Comparison of ENCODE assay signal across 8 cellular contexts in genomic region chr3:9400626-9401025, GRCh38. TPM values are rescaled to one million over a fixed set of nuclear protein-coding genes. Genes with fewer than 3 reads are reported as not detected.
A peak's percentile ranks its signal among the peaks of the same experiment; 100 is the strongest.
DNase-seq lines count a peak whose midpoint lies in the region; ATAC-seq and TF ChIP-seq lines count a peak whose summit lies in the region.

No MANE protein-coding gene starts in this region.

- H3K27me3 ChIP-seq in fibroblast of lung (ENCODE audit: control insufficient read depth, insufficient read depth, low read length), result no peaks in the 10 kb centered on the region

- H3K4me2 ChIP-seq in fibroblast of lung (ENCODE audit: extremely low read depth, insufficient read depth, low read length), result peak overlapping the region; percentile 90

- peaks cover 23% of the 10 kb centered on the region for H3K36me3 Mint-ChIP-seq in activated CD4-positive, alpha-beta T cell treated with anti-CD3 and anti-CD28 coated beads, Interleukin-2, amount 10 ng/mL, durations not matched to agents 24 days and 14 days (ENCODE audit: low read depth)

- no peaks in the 10 kb centered on the region for H3K36me3 ChIP-seq in fibroblast of lung (ENCODE audit: control insufficient read depth, insufficient read depth, low read length)

- peaks cover 11% of the 10 kb centered on the region for H3K4me1 ChIP-seq in fibroblast of lung (ENCODE audit: control insufficient read depth, extremely low read depth, insufficient read depth, low read length)

- intact Hi-C loops in activated CD4-positive, alpha-beta T cell treated with anti-CD3 and anti-CD28 coated beads, Interleukin-2, amount 10 ng/mL, durations not matched to agents 24 days and 14 days (cut with micrococcal nuclease), result no loop called here

- peaks cover 51% of the 10 kb centered on the region for H3K4me1 Mint-ChIP-seq in activated CD4-positive, alpha-beta T cell treated with anti-CD3 and anti-CD28 coated beads, Interleukin-2, amount 10 ng/mL, durations not matched to agents 24 days and 14 days
- H3K4me1 Mint-ChIP-seq in stimulated activated naive CD8-positive, alpha-beta T cell treated with anti-CD3 and anti-CD28 coated beads, Interleukin-15, amount 100 ng/mL, for 72 hours, result peaks cover 51% of the 10 kb centered on the region

- peaks cover 16% of the 10 kb centered on the region for H4K20me1 ChIP-seq in fibroblast of lung (ENCODE audit: control insufficient read depth, extremely low read depth, insufficient read depth, low read length)

- in situ Hi-C loops in KBM-7 (cut with MboI; ENCODE audit: low pct_unique_long_range_greater_than_20kb, low sequenced_read_pairs), result no loop called here

- H3K27ac ChIP-seq in fibroblast of lung (ENCODE audit: insufficient read depth, low read length), result peak overlapping the region; percentile 43

- no peak for TF ChIP-seq CTCF in fibroblast of lung (conservative IDR thresholded peaks at IDR 0.05 in 1 of 2, IDR thresholded peaks at IDR 0.05 in 1 of 2; ENCODE audit: low read depth in 1 of 2, low read length in 2 of 2)

- no peak overlapping the region for H2AFZ ChIP-seq in fibroblast of lung (ENCODE audit: low read length)

- H3K4me3 ChIP-seq in fibroblast of lung (replicated peaks in 1 of 4; ENCODE audit: control extremely low read depth in 1 of 4, insufficient read depth in 1 of 4, low read depth in 3 of 4, low read length in 4 of 4), result peak overlapping the region; percentile 11 to 99 (median 97)

- peaks cover 85% of the 10 kb centered on the region for H3K79me2 ChIP-seq in fibroblast of lung (ENCODE audit: control insufficient read depth, insufficient read depth, low read length)

- H3K9me3 ChIP-seq in fibroblast of lung (ENCODE audit: control insufficient read depth, insufficient read depth, low read depth, low read length), result no peaks in the 10 kb centered on the region

- no peak for ATAC-seq in stimulated activated naive CD8-positive, alpha-beta T cell treated with anti-CD3 and anti-CD28 coated beads, Interleukin-15, amount 100 ng/mL, for 72 hours
- no peak for ATAC-seq in HG03095 (IDR thresholded peaks at IDR 0.05; ENCODE audit: unreplicated experiment)

- peak overlapping the region; percentile 21 for H3K9ac ChIP-seq in fibroblast of lung (ENCODE audit: insufficient read depth, low read length)

- DNase-seq in activated CD4-positive, alpha-beta T cell treated with anti-CD3 and anti-CD28 coated beads, Interleukin-2, amount 10 ng/mL, durations not matched to agents 24 days and 14 days, result no peak
- no peak for DNase-seq in activated CD4-positive, alpha-beta T cell treated with anti-CD3 and anti-CD28 coated beads for 4 hours
- DNase-seq in RPMI8226, result peak; percentile 22
- DNase-seq in fibroblast of lung (ENCODE audit: low read depth in 2 of 2), result no peak
- DNase-seq in stimulated activated naive CD8-positive, alpha-beta T cell treated with anti-CD3 and anti-CD28 coated beads, Interleukin-15, amount 100 ng/mL, for 72 hours, result no peak
- DNase-seq in stimulated activated CD8-positive, alpha-beta memory T cell treated with anti-CD3 and anti-CD28 coated beads, Interleukin-4, amount 100 ng/mL, for 48 hours, result no peak
- DNase-seq in KBM-7, result no peak

- no peaks in the 10 kb centered on the region for H3K9me3 Mint-ChIP-seq in activated CD4-positive, alpha-beta T cell treated with anti-CD3 and anti-CD28 coated beads, Interleukin-2, amount 10 ng/mL, durations not matched to agents 24 days and 14 days
- no peaks in the 10 kb centered on the region for H3K9me3 Mint-ChIP-seq in stimulated activated naive CD8-positive, alpha-beta T cell treated with anti-CD3 and anti-CD28 coated beads, Interleukin-15, amount 100 ng/mL, for 72 hours

- H3K27ac Mint-ChIP-seq in activated CD4-positive, alpha-beta T cell treated with anti-CD3 and anti-CD28 coated beads, Interleukin-2, amount 10 ng/mL, durations not matched to agents 24 days and 14 days, result no peak overlapping the region
- no peak overlapping the region for H3K27ac Mint-ChIP-seq in stimulated activated naive CD8-positive, alpha-beta T cell treated with anti-CD3 and anti-CD28 coated beads, Interleukin-15, amount 100 ng/mL, for 72 hours

- H3K27me3 Mint-ChIP-seq in activated CD4-positive, alpha-beta T cell treated with anti-CD3 and anti-CD28 coated beads, Interleukin-2, amount 10 ng/mL, durations not matched to agents 24 days and 14 days, result no peaks in the 10 kb centered on the region
- H3K27me3 Mint-ChIP-seq in stimulated activated naive CD8-positive, alpha-beta T cell treated with anti-CD3 and anti-CD28 coated beads, Interleukin-15, amount 100 ng/mL, for 72 hours, result no peaks in the 10 kb centered on the region

- H3K4me3 Mint-ChIP-seq in activated CD4-positive, alpha-beta T cell treated with anti-CD3 and anti-CD28 coated beads, Interleukin-2, amount 10 ng/mL, durations not matched to agents 24 days and 14 days, result peak overlapping the region; percentile 100
- peak overlapping the region; percentile 62 to 92 for H3K4me3 Mint-ChIP-seq in stimulated activated naive CD8-positive, alpha-beta T cell treated with anti-CD3 and anti-CD28 coated beads, Interleukin-15, amount 100 ng/mL, for 72 hours

RNA-seq across cellular contexts. Expression of gene SETD5, which starts 3.2 kb away (rescaled TPM):
- total RNA-seq in activated CD4-positive, alpha-beta T cell treated with anti-CD3 and anti-CD28 coated beads, Interleukin-2, amount 10 ng/mL, durations not matched to agents 24 days and 14 days, result 152 and 164 TPM in 2 replicates
- total RNA-seq in fibroblast of lung, result 29.8 and 53.7 TPM in 2 replicates
- 39.5 and 62.5 TPM in 2 replicates for polyA plus RNA-seq in fibroblast of lung
- 26.6 and 49.8 TPM in 2 replicates for polyA plus RNA-seq in fibroblast of lung (2012)
- 75.8 and 88.6 TPM in 2 replicates for polyA minus RNA-seq in fibroblast of lung (ENCODE audit: low replicate concordance)

RNA-seq across cellular contexts. Expression of gene THUMPD3, which starts 37.8 kb away (rescaled TPM):
- total RNA-seq in activated CD4-positive, alpha-beta T cell treated with anti-CD3 and anti-CD28 coated beads, Interleukin-2, amount 10 ng/mL, durations not matched to agents 24 days and 14 days, result 58.6 and 64.2 TPM in 2 replicates
- total RNA-seq in fibroblast of lung, result 59.9 and 68.3 TPM in 2 replicates
- polyA plus RNA-seq in fibroblast of lung, result 48.9 and 57.8 TPM in 2 replicates
- 40.5 and 46.6 TPM in 2 replicates for polyA plus RNA-seq in fibroblast of lung (2012)
- 15.4 and 32.2 TPM in 2 replicates for polyA minus RNA-seq in fibroblast of lung (ENCODE audit: low replicate concordance)
